17 cellular contexts compared by ENCODE assay signal in the genomic region with DNA sequence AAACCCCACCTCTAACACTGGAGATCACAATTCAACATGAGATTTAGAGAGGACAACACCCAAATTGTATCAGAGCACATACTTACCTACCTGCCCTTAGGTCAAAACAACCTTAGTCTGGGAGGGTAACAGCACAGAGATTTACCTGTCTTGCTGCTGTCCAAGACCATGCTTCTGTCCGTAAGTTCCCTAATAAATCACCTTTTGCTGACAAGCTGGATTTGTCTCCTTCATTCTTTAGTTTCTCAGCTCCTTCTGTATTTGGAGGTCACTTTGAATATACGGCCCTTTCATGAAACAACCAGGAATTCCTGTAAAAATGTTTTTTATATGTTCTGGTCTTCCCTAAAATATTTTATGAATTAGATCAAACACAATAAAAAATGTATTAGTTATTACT. TPM values are rescaled to one million over a fixed set of nuclear protein-coding genes. Genes with fewer than 3 reads are reported as not detected.
DNase-seq lines count a peak whose midpoint lies in the region; ATAC-seq and TF ChIP-seq lines count a peak whose summit lies in the region.
"Had no signal": no experiment of that assay in that cellular context is flagged by ENCODE, and none has a peak within 500 bp of the region (broad histone marks: within the 10 kb centered on the region; RNA-seq: fewer than 3 reads in every experiment).

No MANE protein-coding gene starts in this region.

- H3K4me2 ChIP-seq in mammary epithelial cell (ENCODE audit: insufficient read depth, low read depth, low read length) = no peak overlapping the region

- 97% methylated on average over 2 of the region's 2 CpGs for WGBS in mammary epithelial cell (ENCODE audit: low coverage, missing lambda C conversion rate)

- POLR2A ChIA-PET in MCF 10A (lab: Yijun Ruan, JAX) = interaction anchor here (0.6 to 14.1 kb wide), 6 partner anchors 12 to 101 kb away, joined by 3 to 320 read pairs (median 12); a partner anchor contains a TSS
- POLR2A ChIA-PET in naive thymus-derived CD8-positive, alpha-beta T cell (lab: Charles Lee) = interaction anchor here (1.4 to 2.6 kb wide), 2 partner anchors 67 kb away, joined by 14 to 16 read pairs; a partner anchor contains a TSS

- peak overlapping the region; percentile 90 for H3K4me3 Mint-ChIP-seq in MCF 10A (ENCODE audit: unreplicated experiment)
- peak overlapping the region; percentile 85 to 88 for H3K4me3 Mint-ChIP-seq in effector memory CD8-positive, alpha-beta T cell
- peak overlapping the region in 6 of 10 donors; percentile 7 to 95 (median 94) for H3K4me3 Mint-ChIP-seq in naive thymus-derived CD8-positive, alpha-beta T cell

- CTCF ChIA-PET in MCF 10A (lab: Yijun Ruan, JAX) = interaction anchor here (1.1 to 1.5 kb wide), 2 partner anchors 17 to 54 kb away, joined by 3 to 4 read pairs; no protein-coding TSS in a partner anchor
- CTCF ChIA-PET in mammary epithelial cell (lab: Charles Lee; ENCODE audit: low non-redundant PET) = no interaction called here

- peaks cover 33% of the 10 kb centered on the region for H3K79me2 ChIP-seq in mammary epithelial cell (ENCODE audit: insufficient read depth, low read length)

- intact Hi-C loops in MCF 10A (cut with micrococcal nuclease) = no loop called here
- intact Hi-C loops in mammary epithelial cell (cut with micrococcal nuclease) = no loop called here

- TF ChIP-seq CTCF in MCF 10A (IDR thresholded peaks at IDR 0.05; ENCODE audit: unreplicated experiment) (no peak), mammary epithelial cell (conservative IDR thresholded peaks at IDR 0.05 in 1 of 2, IDR thresholded peaks at IDR 0.05 in 1 of 2; ENCODE audit: extremely low read depth in 1 of 2, insufficient read depth in 1 of 2, low read depth in 1 of 2, low read length in 2 of 2) (no peak)

- no peaks in the 10 kb centered on the region for H4K20me1 ChIP-seq in mammary epithelial cell (ENCODE audit: insufficient read depth, low read length)

- no peaks in the 10 kb centered on the region for H3K9me3 Mint-ChIP-seq in MCF 10A (ENCODE audit: unreplicated experiment)
- no peaks in the 10 kb centered on the region for H3K9me3 Mint-ChIP-seq in effector memory CD8-positive, alpha-beta T cell
- H3K9me3 Mint-ChIP-seq in naive thymus-derived CD8-positive, alpha-beta T cell = no peaks in the 10 kb centered on the region
- H3K9me3 Mint-ChIP-seq: stimulated activated naive B cell treated with anti-CD40 and anti-IgM and Interleukin-4, amounts not matched to agents 10 μg/mL and 1 μg/mL and 100 μg/mL, for 72 hours had no signal

- H3K4me1 ChIP-seq in mammary epithelial cell (ENCODE audit: insufficient read depth, low read length) = peaks cover 31% of the 10 kb centered on the region

- in situ Hi-C loops in mammary epithelial cell (cut with MboI; ENCODE audit: low sequenced_read_pairs in 2 of 2) = no loop called here

- no peaks in the 10 kb centered on the region for H3K27me3 ChIP-seq in mammary epithelial cell (ENCODE audit: insufficient read depth, low read length)
- H3K27me3 ChIP-seq: spleen, tibial nerve had no signal

- peak overlapping the region; percentile 88 for H3K27ac Mint-ChIP-seq in MCF 10A (ENCODE audit: low read depth, unreplicated experiment)
- H3K27ac Mint-ChIP-seq in effector memory CD8-positive, alpha-beta T cell = peak overlapping the region in 1 of 2 donors; percentile 3
- peak overlapping the region in 2 of 10 donors; percentile 3 to 88 for H3K27ac Mint-ChIP-seq in naive thymus-derived CD8-positive, alpha-beta T cell

- dilution Hi-C loops in mammary epithelial cell (cut with HindIII; ENCODE audit: low sequenced_read_pairs) = no loop called here

- BruUV-seq in MCF 10A (replicated peaks; lab: Mats Ljungman, UMichigan) (no TSS peak), mammary epithelial cell (replicated peaks; lab: Mats Ljungman, UMichigan) (no TSS peak)

- no peaks in the 10 kb centered on the region for H3K36me3 Mint-ChIP-seq in MCF 10A (ENCODE audit: insufficient read depth, unreplicated experiment)
- peaks cover 21% of the 10 kb centered on the region for H3K36me3 Mint-ChIP-seq in effector memory CD8-positive, alpha-beta T cell (ENCODE audit: insufficient read depth)
- H3K36me3 Mint-ChIP-seq in naive thymus-derived CD8-positive, alpha-beta T cell = no peaks in the 10 kb centered on the region

- H3K27ac ChIP-seq in mammary epithelial cell (ENCODE audit: insufficient read depth, low read depth, low read length) = no peak overlapping the region

- H3K27me3 Mint-ChIP-seq in MCF 10A (ENCODE audit: insufficient read depth, unreplicated experiment) = no peaks in the 10 kb centered on the region
- H3K27me3 Mint-ChIP-seq in effector memory CD8-positive, alpha-beta T cell = peaks cover 0 to 3% of the 10 kb centered on the region in 2 donors
- H3K27me3 Mint-ChIP-seq in naive thymus-derived CD8-positive, alpha-beta T cell = peaks cover 0 to 1% (median 0%) of the 10 kb centered on the region in 5 donors
- H3K27me3 Mint-ChIP-seq: stimulated activated naive B cell treated with anti-CD40 and anti-IgM and Interleukin-4, amounts not matched to agents 10 μg/mL and 1 μg/mL and 100 μg/mL, for 72 hours had no signal

- no peaks in the 10 kb centered on the region for H3K36me3 ChIP-seq in mammary epithelial cell (ENCODE audit: insufficient read depth, low read length)
- H3K36me3 ChIP-seq: HAP-1, spleen, tibial nerve had no signal

- no peak overlapping the region for H3K9ac ChIP-seq in mammary epithelial cell (ENCODE audit: insufficient read depth, low read length)

- no peak for DNase-seq in MCF 10A (ENCODE audit: unreplicated experiment)
- no peak for DNase-seq in mammary epithelial cell
- no peak for DNase-seq in effector memory CD8-positive, alpha-beta T cell
- DNase-seq in naive thymus-derived CD8-positive, alpha-beta T cell = no peak
- no peak for DNase-seq in SHP77 treated with DMSO at 0.1 percent for 48 hours (lab: John Stamatoyannopoulos, UW)
- DNase-seq: DND-41; foreskin fibroblast; left cardiac atrium; NCI-H1436; spleen; stimulated activated naive B cell treated with anti-CD40 and anti-IgM and Interleukin-4, amounts not matched to agents 10 μg/mL and 1 μg/mL and 100 μg/mL, for 72 hours had no signal

- no peak for ATAC-seq in effector memory CD8-positive, alpha-beta T cell (replicated peaks)
- no peak for ATAC-seq in naive thymus-derived CD8-positive, alpha-beta T cell
- no peak for ATAC-seq in GM19324 (IDR thresholded peaks at IDR 0.05; ENCODE audit: low FRiP score, unreplicated experiment)
- ATAC-seq in HG03025 (IDR thresholded peaks at IDR 0.05; ENCODE audit: low FRiP score, unreplicated experiment) = no peak
- no peak for ATAC-seq in HG03108 (IDR thresholded peaks at IDR 0.05; ENCODE audit: unreplicated experiment)
- ATAC-seq: activated CD4-positive, CD25-positive, alpha-beta regulatory T cell treated with anti-CD3 and anti-CD28 coated beads, Interleukin-2, amount 50 U/mL, for 24 hours; left cardiac atrium; stimulated activated naive B cell treated with anti-CD40 and anti-IgM and Interleukin-4, amounts not matched to agents 10 μg/mL and 1 μg/mL and 100 μg/mL, for 72 hours had no signal

- H3K4me3 ChIP-seq in mammary epithelial cell (replicated peaks in 1 of 3; ENCODE audit: insufficient read depth in 1 of 3, low read depth in 2 of 3, low read length in 3 of 3) = no peak overlapping the region
- H3K4me3 ChIP-seq: HAP-1 had no signal

- no peak overlapping the region for H2AFZ ChIP-seq in mammary epithelial cell (ENCODE audit: low read depth, low read length)

- H3K9me3 ChIP-seq in mammary epithelial cell (replicated peaks; ENCODE audit: insufficient read depth, low read length) = no peaks in the 10 kb centered on the region
- H3K9me3 ChIP-seq: HAP-1, spleen, tibial nerve had no signal

- peaks cover 29% of the 10 kb centered on the region for H3K4me1 Mint-ChIP-seq in MCF 10A (ENCODE audit: insufficient read depth, unreplicated experiment)
- peaks cover 15 to 27% of the 10 kb centered on the region in 2 donors for H3K4me1 Mint-ChIP-seq in effector memory CD8-positive, alpha-beta T cell (ENCODE audit: low read depth in 2 of 2)
- peaks cover 18 to 38% (median 25%) of the 10 kb centered on the region in 4 donors for H3K4me1 Mint-ChIP-seq in naive thymus-derived CD8-positive, alpha-beta T cell

RNA-seq across cellular contexts. Expression of a gene that starts 1.6 kb away (rescaled TPM):
- total RNA-seq in MCF 10A (2022) (30.3 and 32.6 TPM in 2 replicates), mammary epithelial cell (10 to 100 TPM; 37.9 to 59.8 TPM)
- 32.4 TPM for polyA plus RNA-seq in mammary epithelial cell
- polyA minus RNA-seq in mammary epithelial cell = 39.3 TPM
- total RNA-seq in naive thymus-derived CD8-positive, alpha-beta T cell = 1 to 10 TPM; 6.4 to 6.9 TPM
- polyA plus RNA-seq in naive thymus-derived CD8-positive, alpha-beta T cell = 1 to 10 TPM; 1.7 to 4.0 (median 3.6) TPM
